In the genomic region with DNA sequence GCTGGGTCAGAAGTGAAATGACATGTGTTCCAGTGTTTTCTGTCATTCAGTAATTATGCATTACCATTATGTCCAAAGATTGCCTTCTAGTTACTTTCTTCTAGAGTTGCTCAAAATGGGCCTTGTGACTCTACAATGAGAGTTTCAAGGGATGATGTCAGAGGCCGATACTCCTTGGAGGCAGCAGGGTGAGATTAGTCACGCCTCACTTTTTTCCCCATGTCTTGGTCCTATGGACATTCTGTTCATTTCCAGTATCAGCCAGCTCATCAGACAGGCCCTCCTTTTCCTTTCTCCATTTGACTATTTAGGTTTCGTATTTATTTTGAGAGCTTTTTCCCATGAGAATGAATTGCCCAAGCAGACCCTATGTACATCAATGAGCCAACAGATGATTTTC, we compare ENCODE assay signal across 17 cellular contexts. TPM values are rescaled to one million over a fixed set of nuclear protein-coding genes. Genes with fewer than 3 reads are reported as not detected.
A peak's percentile ranks its signal among the peaks of the same experiment; 100 is the strongest.
DNase-seq lines count a peak whose midpoint lies in the region; ATAC-seq and TF ChIP-seq lines count a peak whose summit lies in the region.
"Had no signal": no experiment of that assay in that cellular context is flagged by ENCODE, and none has a peak within 500 bp of the region (broad histone marks: within the 10 kb centered on the region; RNA-seq: fewer than 3 reads in every experiment).

No MANE protein-coding gene starts in this region.

- no peak overlapping the region for H3K27ac Mint-ChIP-seq in activated T-cell treated with anti-CD3 and anti-CD28 coated beads, Interleukin-2, amount 50 U/mL, for 24 hours
- H3K27ac Mint-ChIP-seq in T-helper 2 cell treated with Interferon-gamma antibody and Interleukin-4, amounts not matched to agents 5 μg/mL and 100 μg/mL, for 36 hours: no peak overlapping the region
- no peak overlapping the region for H3K27ac Mint-ChIP-seq in CD14-positive monocyte
- H3K27ac Mint-ChIP-seq: activated B cell treated with CpG ODN at 0.5 μM for 24 hours; stimulated activated effector memory CD8-positive, alpha-beta T cell treated with anti-CD3 and anti-CD28 coated beads, Interleukin-12 subunit alpha, Interleukin-12 subunit beta, amount 100 ng/mL, for 72 hours had no signal

- no peaks in the 10 kb centered on the region for H3K9me3 Mint-ChIP-seq in activated T-cell treated with anti-CD3 and anti-CD28 coated beads, Interleukin-2, amount 50 U/mL, for 24 hours
- H3K9me3 Mint-ChIP-seq in T-helper 2 cell treated with Interferon-gamma antibody and Interleukin-4, amounts not matched to agents 5 μg/mL and 100 μg/mL, for 36 hours: no peaks in the 10 kb centered on the region
- peaks cover 0 to 2% (median 0%) of the 10 kb centered on the region in 7 donors for H3K9me3 Mint-ChIP-seq in CD14-positive monocyte
- H3K9me3 Mint-ChIP-seq: activated B cell treated with CpG ODN at 0.5 μM for 24 hours had no signal

- no peaks in the 10 kb centered on the region for H3K36me3 Mint-ChIP-seq in activated T-cell treated with anti-CD3 and anti-CD28 coated beads, Interleukin-2, amount 50 U/mL, for 24 hours (ENCODE audit: low read depth)
- no peaks in the 10 kb centered on the region for H3K36me3 Mint-ChIP-seq in T-helper 2 cell treated with Interferon-gamma antibody and Interleukin-4, amounts not matched to agents 5 μg/mL and 100 μg/mL, for 36 hours (ENCODE audit: low read depth)
- H3K36me3 Mint-ChIP-seq in CD14-positive monocyte: no peaks in the 10 kb centered on the region
- H3K36me3 Mint-ChIP-seq: stimulated activated effector memory CD8-positive, alpha-beta T cell treated with anti-CD3 and anti-CD28 coated beads, Interleukin-12 subunit alpha, Interleukin-12 subunit beta, amount 100 ng/mL, for 72 hours had no signal

- H3K4me1 ChIP-seq in SJCRH30 (peaks cover 30% of the 10 kb centered on the region), ascending aorta (no peaks in the 10 kb centered on the region)

- H3K36me3 ChIP-seq in SJCRH30 (peaks cover 91% of the 10 kb centered on the region), ascending aorta (peaks cover 4 to 13% of the 10 kb centered on the region in 2 donors)

- H3K27me3 Mint-ChIP-seq in activated T-cell treated with anti-CD3 and anti-CD28 coated beads, Interleukin-2, amount 50 U/mL, for 24 hours: no peaks in the 10 kb centered on the region
- H3K27me3 Mint-ChIP-seq in T-helper 2 cell treated with Interferon-gamma antibody and Interleukin-4, amounts not matched to agents 5 μg/mL and 100 μg/mL, for 36 hours (ENCODE audit: low read depth): no peaks in the 10 kb centered on the region
- peaks cover 0 to 3% (median 2%) of the 10 kb centered on the region in 3 donors for H3K27me3 Mint-ChIP-seq in CD14-positive monocyte (ENCODE audit: low read depth in 3 of 3)
- H3K27me3 Mint-ChIP-seq: activated B cell treated with CpG ODN at 0.5 μM for 24 hours had no signal

- ATAC-seq in sciatic nerve: peak; percentile 71
- ATAC-seq: left lobe of liver; stimulated activated effector memory CD8-positive, alpha-beta T cell treated with anti-CD3 and anti-CD28 coated beads, Interleukin-12 subunit alpha, Interleukin-12 subunit beta, amount 100 ng/mL, for 72 hours had no signal

- no peaks in the 10 kb centered on the region for H3K4me1 Mint-ChIP-seq in activated T-cell treated with anti-CD3 and anti-CD28 coated beads, Interleukin-2, amount 50 U/mL, for 24 hours (ENCODE audit: low read depth)
- H3K4me1 Mint-ChIP-seq in T-helper 2 cell treated with Interferon-gamma antibody and Interleukin-4, amounts not matched to agents 5 μg/mL and 100 μg/mL, for 36 hours (ENCODE audit: low read depth): no peaks in the 10 kb centered on the region
- H3K4me1 Mint-ChIP-seq in CD14-positive monocyte: no peaks in the 10 kb centered on the region
- H3K4me1 Mint-ChIP-seq: activated B cell treated with CpG ODN at 0.5 μM for 24 hours; stimulated activated effector memory CD8-positive, alpha-beta T cell treated with anti-CD3 and anti-CD28 coated beads, Interleukin-12 subunit alpha, Interleukin-12 subunit beta, amount 100 ng/mL, for 72 hours had no signal

- peak overlapping the region; percentile 75 for H3K27ac ChIP-seq in SJCRH30
- no peak overlapping the region for H3K27ac ChIP-seq in ascending aorta
- H3K27ac ChIP-seq: SK-N-MC had no signal

- no peak for TF ChIP-seq CTCF in fibroblast of pulmonary artery (IDR thresholded peaks at IDR 0.05; ENCODE audit: low read length, missing control alignments)
- no peak for TF ChIP-seq CTCF in ascending aorta (IDR thresholded peaks at IDR 0.05)
- TF ChIP-seq CTCF in CD14-positive monocyte (IDR thresholded peaks at IDR 0.05): no peak

- DNase-seq in EL (peak; percentile 97), SJCRH30 (peak; percentile 73 to 85), fibroblast of pulmonary artery (ENCODE audit: low read depth) (peak; percentile 95), sciatic nerve (ENCODE audit: low spot score) (no peak), ascending aorta (ENCODE audit: low spot score in 2 of 2) (no peak), CD14-positive monocyte (ENCODE audit: low spot score) (no peak)
- no peak for DNase-seq in activated T-cell treated with anti-CD3 and anti-CD28 coated beads, Interleukin-2, amount 50 U/mL, for 24 hours
- DNase-seq in T-helper 2 cell treated with Interferon-gamma antibody and Interleukin-4, amounts not matched to agents 5 μg/mL and 100 μg/mL, for 36 hours (ENCODE audit: low spot score): no peak
- DNase-seq: activated B cell treated with CpG ODN at 0.5 μM for 24 hours; activated T-cell treated with anti-CD3 and anti-CD28 coated beads, Interleukin-2, amount 50 U/mL, for 48 hours; caudate nucleus; NCI-H1417 treated with DMSO at 0.1 percent for 48 hours; NCI-H526 treated with DMSO at 0.1 percent for 48 hours; stimulated activated CD4-positive, alpha-beta T cell treated with anti-CD3 and anti-CD28 coated beads, Interleukin-1b, Interleukin-23, amount 100 ng/mL, for 48 hours had no signal

- no peak overlapping the region for H3K4me3 ChIP-seq in SJCRH30
- H3K4me3 ChIP-seq in fibroblast of pulmonary artery (replicated peaks; ENCODE audit: low read depth, low read length): no peak overlapping the region
- H3K4me3 ChIP-seq in ascending aorta: no peak overlapping the region
- H3K4me3 ChIP-seq: SK-N-MC had no signal

- H3K9me3 ChIP-seq in SJCRH30 (replicated peaks) (no peaks in the 10 kb centered on the region), ascending aorta (no peaks in the 10 kb centered on the region)

- no peaks in the 10 kb centered on the region for H3K27me3 ChIP-seq in SJCRH30
- H3K27me3 ChIP-seq in ascending aorta: no peaks in the 10 kb centered on the region

- intact Hi-C loops in sciatic nerve (cut with DNase I) (no loop called here), ascending aorta (cut with DNase I) (no loop called here), CD14-positive monocyte (cut with micrococcal nuclease) (loop anchor here in 1 of 2 donors (5.0 kb wide), 1 partner anchor 194 kb away; no protein-coding TSS in a partner anchor)

- no peak overlapping the region for H3K4me3 Mint-ChIP-seq in activated T-cell treated with anti-CD3 and anti-CD28 coated beads, Interleukin-2, amount 50 U/mL, for 24 hours
- no peak overlapping the region for H3K4me3 Mint-ChIP-seq in T-helper 2 cell treated with Interferon-gamma antibody and Interleukin-4, amounts not matched to agents 5 μg/mL and 100 μg/mL, for 36 hours
- no peak overlapping the region for H3K4me3 Mint-ChIP-seq in CD14-positive monocyte
- H3K4me3 Mint-ChIP-seq: activated B cell treated with CpG ODN at 0.5 μM for 24 hours; stimulated activated effector memory CD8-positive, alpha-beta T cell treated with anti-CD3 and anti-CD28 coated beads, Interleukin-12 subunit alpha, Interleukin-12 subunit beta, amount 100 ng/mL, for 72 hours had no signal

RNA-seq across cellular contexts. Expression of gene VGLL3, which starts 17.5 kb away (rescaled TPM):
- 77.4 and 86.6 TPM in 2 replicates for total RNA-seq in SJCRH30 (2014; rRNA removed; shearing (Covaris generic))
- total RNA-seq in sciatic nerve: 130 TPM
- total RNA-seq in ascending aorta: 138 TPM
- polyA plus RNA-seq in CD14-positive monocyte: not detected
- total RNA-seq: activated B cell treated with CpG ODN at 0.5 μM for 24 hours had no signal

Comparison
In these comparisons a context has a peak if more than half of its experiments do, and no peak if none do; other contexts are left out.
1. DNase-seq: peak in EL (single experiment), SJCRH30 (2 of 2) and fibroblast of pulmonary artery (single experiment); none in sciatic nerve (single experiment), ascending aorta (0 of 2), activated T-cell treated with anti-CD3 and anti-CD28 coated beads, Interleukin-2, amount 50 U/mL, for 24 hours (single experiment), T-helper 2 cell treated with Interferon-gamma antibody and Interleukin-4, amounts not matched to agents 5 μg/mL and 100 μg/mL, for 36 hours (single experiment) and CD14-positive monocyte (single experiment).